In genomic region chr1:115706774-115707425, GRCh38 we compare ENCODE assay signal across 8 cellular contexts.
DNase-seq lines count a peak whose midpoint lies in the region; ATAC-seq, FAIRE-seq and TF ChIP-seq lines count a peak whose summit lies in the region.

No MANE protein-coding gene starts in this region.

- H3K4me3 ChIP-seq in GM23248 (no peak overlapping the region), kidney (ENCODE audit: low read length in 2 of 2) (no peak overlapping the region), upper lobe of left lung (no peak overlapping the region), lower leg skin (ENCODE audit: low read depth, poor library complexity, severe bottlenecking) (no peak overlapping the region)

- H4K20me1 ChIP-seq in GM23248 (ENCODE audit: insufficient read depth), result no peaks in the 10 kb centered on the region

- intact Hi-C loops in kidney (cut with DNase I) (no loop called here), lower leg skin (cut with DNase I; ENCODE audit: low total_unique reads) (no loop called here)

- H3K79me2 ChIP-seq in GM23248 (ENCODE audit: insufficient read depth), result no peaks in the 10 kb centered on the region

- FAIRE-seq in kidney (lab: Jason Lieb, UNC), result no peak

- in situ Hi-C loops in GM23248 (cut with MboI), result no loop called here

- H3K36me3 ChIP-seq in GM23248 (ENCODE audit: low read depth) (no peaks in the 10 kb centered on the region), kidney (ENCODE audit: control insufficient read depth in 1 of 2, insufficient read depth in 2 of 2, low read length in 2 of 2) (no peaks in the 10 kb centered on the region), upper lobe of left lung (no peaks in the 10 kb centered on the region)

- H3K27ac ChIP-seq in GM23248, result no peak overlapping the region
- no peak overlapping the region for H3K27ac ChIP-seq in kidney (ENCODE audit: low read depth in 2 of 2, low read length in 2 of 2)
- H3K27ac ChIP-seq in upper lobe of left lung, result no peak overlapping the region

- H3K27me3 ChIP-seq in GM23248 (replicated peaks; ENCODE audit: insufficient read depth), result peaks cover 38% of the 10 kb centered on the region
- no peaks in the 10 kb centered on the region for H3K27me3 ChIP-seq in upper lobe of left lung

- ATAC-seq in upper lobe of left lung (ENCODE audit: low FRiP score in 2 of 2), result peak in 1 of 2 donors; percentile 59
- no peak for ATAC-seq in GM21526 (IDR thresholded peaks at IDR 0.05; ENCODE audit: low FRiP score, unreplicated experiment)

- H3F3A ChIP-seq in GM23248 (ENCODE audit: insufficient read depth), result no peaks in the 10 kb centered on the region

- H3K9me2 ChIP-seq in GM23248 (ENCODE audit: insufficient read depth), result no peaks in the 10 kb centered on the region

- TF ChIP-seq CTCF in kidney (IDR thresholded peaks at IDR 0.05; ENCODE audit: borderline replicate concordance, extremely low read depth, insufficient read depth) (peak; percentile 51), upper lobe of left lung (IDR thresholded peaks at IDR 0.05) (peak in 5 of 6 experiments; percentile 20 to 59 (median 32)), lower leg skin (IDR thresholded peaks at IDR 0.05) (no peak)

- H3K9me3 ChIP-seq in GM23248 (ENCODE audit: low read depth), result no peaks in the 10 kb centered on the region
- no peaks in the 10 kb centered on the region for H3K9me3 ChIP-seq in kidney (ENCODE audit: control insufficient read depth in 1 of 2, low read length in 2 of 2)
- H3K9me3 ChIP-seq in upper lobe of left lung, result no peaks in the 10 kb centered on the region

- 24 to 35% methylated on average over 7 of the region's 7 CpGs for WGBS in GM23248 (ENCODE audit: low coverage in 1 of 2, low lambda C conversion rate in 2 of 2, missing lambda C conversion rate in 2 of 2), 2 experiments
- 45 to 47% methylated on average over 7 of the region's 7 CpGs for WGBS in upper lobe of left lung, 2 donors
- 44% methylated on average over 7 of the region's 7 CpGs for WGBS in lower leg skin, 2 donors

- DNase-seq in DMS114 treated with DMSO at 0.1 percent for 48 hours (lab: John Stamatoyannopoulos, UW; ENCODE audit: unreplicated experiment) (peak; percentile 36), GM23248 (peak; percentile 61), NCI-H2107 (lab: John Stamatoyannopoulos, UW) (peak; percentile 50), astrocyte of the hippocampus (ENCODE audit: low read depth, low spot score) (peak; percentile 81), kidney (no peak), upper lobe of left lung (no peak), lower leg skin (ENCODE audit: low spot score in 2 of 2) (no peak)

- H3K4me2 ChIP-seq in GM23248 (ENCODE audit: unreplicated experiment), result no peak overlapping the region

- TF ChIP-seq EP300 in upper lobe of left lung (IDR thresholded peaks at IDR 0.05), result no peak

- H3K4me1 ChIP-seq in GM23248 (ENCODE audit: insufficient read depth) (no peaks in the 10 kb centered on the region), kidney (ENCODE audit: control insufficient read depth in 1 of 2, insufficient read depth in 1 of 2, low read depth in 1 of 2, low read length in 2 of 2) (no peaks in the 10 kb centered on the region), upper lobe of left lung (no peaks in the 10 kb centered on the region)

- no peak overlapping the region for H2AFZ ChIP-seq in GM23248

- H3K9ac ChIP-seq in GM23248, result no peak overlapping the region
- H3K9ac ChIP-seq in kidney (ENCODE audit: low read length in 2 of 2), result no peak overlapping the region

- TF ChIP-seq POLR2A in upper lobe of left lung (IDR thresholded peaks at IDR 0.05), result no peak
- TF ChIP-seq POLR2A in lower leg skin (IDR thresholded peaks at IDR 0.05), result no peak

Comparison
In these comparisons a context has a peak if more than half of its experiments do, and no peak if none do; other contexts are left out.
1. DNase-seq: peak in DMS114 treated with DMSO at 0.1 percent for 48 hours (single experiment), GM23248 (single experiment), NCI-H2107 (single experiment) and astrocyte of the hippocampus (single experiment); none in kidney (single experiment), upper lobe of left lung (0 of 2) and lower leg skin (0 of 2).
2. CTCF ChIP-seq: peak in kidney (single experiment) and upper lobe of left lung (5 of 6); none in lower leg skin (0 of 3).